ENCODE assay signal across 22 cellular contexts in genomic region chr12:118984206-118984943, GRCh38. TPM values are rescaled to one million over a fixed set of nuclear protein-coding genes. Genes with fewer than 3 reads are reported as not detected.
DNase-seq lines count a peak whose midpoint lies in the region; TF ChIP-seq lines count a peak whose summit lies in the region.
"Had no signal": no experiment of that assay in that cellular context is flagged by ENCODE, and none has a peak within 500 bp of the region (broad histone marks: within the 10 kb centered on the region; RNA-seq: fewer than 3 reads in every experiment).

No MANE protein-coding gene starts in this region.

- H2BK5ac ChIP-seq in H9 (ENCODE audit: insufficient read length, low read length), result no peak overlapping the region

- H3K36me3 ChIP-seq in suprapubic skin, result no peaks in the 10 kb centered on the region
- H3K36me3 ChIP-seq: neural progenitor cell, transverse colon had no signal

- H2BK120ac ChIP-seq in H9 (ENCODE audit: low read depth, low read length, poor library complexity, severe bottlenecking), result no peak overlapping the region

- H3K27ac Mint-ChIP-seq in H9, result no peak overlapping the region
- H3K27ac Mint-ChIP-seq in glutamatergic neuron (ENCODE audit: unreplicated experiment), result peak overlapping the region; percentile 98
- H3K27ac Mint-ChIP-seq: activated naive CD4-positive, alpha-beta T cell treated with anti-CD3 and anti-CD28 coated beads, Interleukin-2, amount 50 U/mL, for 72 hours; activated T-helper 2 cell treated with anti-CD3 and anti-CD28 coated beads, Interferon-gamma antibody, Interleukin-2, Interleukin-4, amounts not matched to agents 10 μg/mL and 5 μg/mL and 100 μg/mL, durations not matched to agents 14 hours and 24 hours and 36 hours; CD4-positive, alpha-beta T cell; dendritic cell treated with granulocyte-macrophage colony-stimulating factor and Interleukin-4, amounts not matched to agents 40 ng/mL and 50 ng/mL, for 4 days; neural progenitor cell; stimulated activated naive CD8-positive, alpha-beta T cell treated with anti-CD3 and anti-CD28 coated beads, Interleukin-15, Interleukin-2, amounts not matched to agents 100 ng/mL and 50 ng/mL, for 24 hours had no signal

- no peak overlapping the region for H2BK15ac ChIP-seq in H9 (ENCODE audit: low read depth, low read length)

- no peaks in the 10 kb centered on the region for H3K79me1 ChIP-seq in H9 (ENCODE audit: insufficient read depth, low read depth, low read length, poor library complexity, severe bottlenecking)

- H3K79me2 ChIP-seq in H9 (ENCODE audit: insufficient read depth, low read length), result no peaks in the 10 kb centered on the region

- H3K4me1 Mint-ChIP-seq in H9, result peaks cover 14 to 33% of the 10 kb centered on the region in 2 experiments
- peaks cover 36% of the 10 kb centered on the region for H3K4me1 Mint-ChIP-seq in glutamatergic neuron (ENCODE audit: low read depth, unreplicated experiment)

- TF ChIP-seq EP300 in suprapubic skin (IDR thresholded peaks at IDR 0.05), result no peak

- no peak overlapping the region for H3K4me2 ChIP-seq in H9 (ENCODE audit: insufficient read depth, insufficient read length, low read length)
- H3K4me2 ChIP-seq: neural progenitor cell had no signal

- no peaks in the 10 kb centered on the region for H3K9me3 ChIP-seq in H9 (ENCODE audit: control insufficient read depth, low read depth, low read length)
- no peaks in the 10 kb centered on the region for H3K9me3 ChIP-seq in suprapubic skin
- H3K9me3 ChIP-seq: transverse colon had no signal

- H2BK12ac ChIP-seq in H9 (ENCODE audit: insufficient read length, low read depth, low read length), result no peak overlapping the region

- H3K4me1 ChIP-seq in H9 (ENCODE audit: insufficient read depth, low read length), result no peaks in the 10 kb centered on the region
- H3K4me1 ChIP-seq in suprapubic skin, result peaks cover 11% of the 10 kb centered on the region

- TF ChIP-seq CTCF in H9 (conservative IDR thresholded peaks at IDR 0.05) (no peak), glutamatergic neuron (IDR thresholded peaks at IDR 0.05; ENCODE audit: partially characterized antibody, unreplicated experiment) (no peak), suprapubic skin (IDR thresholded peaks at IDR 0.05) (no peak)

- DNase-seq in H9, result peak; percentile 13
- peak; percentile 51 for DNase-seq in NCI-H2029 treated with DMSO at 0.1 percent for 48 hours (lab: John Stamatoyannopoulos, UW)
- DNase-seq in NCI-H69 (lab: John Stamatoyannopoulos, UW), result peak; percentile 66
- no peak for DNase-seq in glutamatergic neuron
- no peak for DNase-seq in putamen (ENCODE audit: low spot score)
- no peak for DNase-seq in suprapubic skin (ENCODE audit: low spot score in 2 of 2)
- DNase-seq in C1 segment of cervical spinal cord (lab: John Stamatoyannopoulos, UW), result no peak
- DNase-seq: activated CD4-positive, alpha-beta T cell treated with anti-CD3 and anti-CD28 coated beads, Interleukin-2, amount 50 U/mL, for 4 hours; activated CD4-positive, CD25-positive, alpha-beta regulatory T cell; aorta; CD4-positive, alpha-beta T cell; GM23248; NCI-H1417 treated with DMSO at 0.1 percent for 48 hours; transverse colon had no signal

- TF ChIP-seq POLR2A in suprapubic skin (IDR thresholded peaks at IDR 0.05), result no peak

- H3K23me2 ChIP-seq in H9 (ENCODE audit: insufficient read length, low read depth, low read length, poor library complexity, severe bottlenecking), result peaks cover 14% of the 10 kb centered on the region

- H2AK5ac ChIP-seq in H9 (ENCODE audit: insufficient read length, low read length), result no peak overlapping the region

- H3K27ac ChIP-seq in H9 (ENCODE audit: insufficient read length, low read depth, low read length) (no peak overlapping the region), suprapubic skin (no peak overlapping the region)
- H3K27ac ChIP-seq: GM23248, neural progenitor cell, transverse colon had no signal

- H3K27me3 Mint-ChIP-seq in H9 (ENCODE audit: low read depth) (peaks cover 63% of the 10 kb centered on the region), glutamatergic neuron (ENCODE audit: unreplicated experiment) (peaks cover 17% of the 10 kb centered on the region)

- H2BK20ac ChIP-seq in H9 (ENCODE audit: low read depth, low read length, poor library complexity, severe bottlenecking), result no peak overlapping the region

- H3K14ac ChIP-seq in H9 (ENCODE audit: insufficient read depth, low read length), result no peak overlapping the region

- H4K20me1 ChIP-seq in H9 (ENCODE audit: control insufficient read depth, insufficient read depth, insufficient read length), result no peaks in the 10 kb centered on the region

- H3K9me3 Mint-ChIP-seq in H9 (no peaks in the 10 kb centered on the region), glutamatergic neuron (ENCODE audit: unreplicated experiment) (peaks cover 18% of the 10 kb centered on the region)
- H3K9me3 Mint-ChIP-seq: activated T-helper 2 cell treated with anti-CD3 and anti-CD28 coated beads, Interferon-gamma antibody, Interleukin-2, Interleukin-4, amounts not matched to agents 10 μg/mL and 5 μg/mL and 100 μg/mL, durations not matched to agents 14 hours and 24 hours and 36 hours; CD4-positive, alpha-beta T cell; dendritic cell treated with granulocyte-macrophage colony-stimulating factor and Interleukin-4, amounts not matched to agents 40 ng/mL and 50 ng/mL, for 4 days; neural progenitor cell; stimulated activated naive CD8-positive, alpha-beta T cell treated with anti-CD3 and anti-CD28 coated beads, Interleukin-15, Interleukin-2, amounts not matched to agents 100 ng/mL and 50 ng/mL, for 24 hours had no signal

- H2AFZ ChIP-seq in H9 (ENCODE audit: low read length), result no peak overlapping the region
- H2AFZ ChIP-seq: GM23248, neural progenitor cell had no signal

- H3K4ac ChIP-seq in H9 (ENCODE audit: low read depth, low read length), result no peak overlapping the region

- H4K91ac ChIP-seq in H9 (ENCODE audit: insufficient read length, low read depth, low read length), result no peak overlapping the region

- H3K4me3 ChIP-seq in suprapubic skin, result no peak overlapping the region
- H3K4me3 ChIP-seq: GM23248, neural progenitor cell, transverse colon had no signal

- H3K4me3 Mint-ChIP-seq in H9, result no peak overlapping the region; a peak in 1 of 5 replicates
- H3K4me3 Mint-ChIP-seq in glutamatergic neuron (ENCODE audit: unreplicated experiment), result peak overlapping the region; percentile 91
- H3K4me3 Mint-ChIP-seq: CD4-positive, alpha-beta T cell; dendritic cell treated with granulocyte-macrophage colony-stimulating factor and Interleukin-4, amounts not matched to agents 40 ng/mL and 50 ng/mL, for 4 days; stimulated activated naive CD8-positive, alpha-beta T cell treated with anti-CD3 and anti-CD28 coated beads, Interleukin-15, Interleukin-2, amounts not matched to agents 100 ng/mL and 50 ng/mL, for 24 hours had no signal

- H3K36me3 Mint-ChIP-seq in H9 (ENCODE audit: insufficient read depth in 1 of 3, low read depth in 3 of 3) (no peaks in the 10 kb centered on the region), glutamatergic neuron (ENCODE audit: unreplicated experiment) (peaks cover 9% of the 10 kb centered on the region)
- H3K36me3 Mint-ChIP-seq: neural progenitor cell had no signal

- H3K9ac ChIP-seq in H9 (ENCODE audit: extremely low read depth, insufficient read length, low read length), result no peak overlapping the region
- H3K9ac ChIP-seq: GM23248, neural progenitor cell had no signal

- no peak overlapping the region for H4K5ac ChIP-seq in H9 (ENCODE audit: insufficient read length, low read depth, low read length)

- no CpG with 5 or more reads among the region's 2 CpGs for WGBS in H9 (ENCODE audit: extremely low coverage, insufficient read length, low lambda C conversion rate)
- 74% methylated on average over 2 of the region's 2 CpGs for WGBS in suprapubic skin

- H3K56ac ChIP-seq in H9 (ENCODE audit: insufficient read length, low read depth, low read length), result no peak overlapping the region

- no peak overlapping the region for H3K18ac ChIP-seq in H9 (ENCODE audit: insufficient read length, low read depth, low read length)

- H4K8ac ChIP-seq in H9 (replicated peaks; ENCODE audit: insufficient read length, low read depth, low read length), result no peak overlapping the region

- H3K27me3 ChIP-seq in H9 (ENCODE audit: insufficient read depth, low read length), result peaks cover 10% of the 10 kb centered on the region; the same call in 1 of the 2 replicates
- H3K27me3 ChIP-seq in suprapubic skin, result peaks cover 61% of the 10 kb centered on the region

- no peak overlapping the region for H3T11ph ChIP-seq in H9 (ENCODE audit: low read length)

- no peak overlapping the region for H3K23ac ChIP-seq in H9 (ENCODE audit: insufficient read length, low read depth, low read length)

RNA-seq across cellular contexts. Expression of gene SRRM4, which starts 3.0 kb away (rescaled TPM):
- total RNA-seq in H9 (2021) (1.1 and 1.4 TPM in 2 replicates), glutamatergic neuron (ENCODE audit: unreplicated experiment) (183 TPM), suprapubic skin (not detected)
- total RNA-seq: activated naive CD4-positive, alpha-beta T cell treated with anti-CD3 and anti-CD28 coated beads, Interleukin-2, amount 50 U/mL, for 72 hours; activated T-helper 2 cell treated with anti-CD3 and anti-CD28 coated beads, Interferon-gamma antibody, Interleukin-2, Interleukin-4, amounts not matched to agents 10 μg/mL and 5 μg/mL and 100 μg/mL, durations not matched to agents 14 hours and 24 hours and 36 hours; CD4-positive, alpha-beta T cell; endothelial cell of umbilical vein; GM23248; lung microvascular endothelial cell; NCI-H460 had no signal

Comparison
In these comparisons a context has a peak if more than half of its experiments do, and no peak if none do; other contexts are left out.
1. DNase-seq: peak in H9 (single experiment), NCI-H2029 treated with DMSO at 0.1 percent for 48 hours (single experiment) and NCI-H69 (single experiment); none in glutamatergic neuron (single experiment), putamen (single experiment), suprapubic skin (0 of 2) and C1 segment of cervical spinal cord (0 of 14).
2. RNA of gene SRRM4, which starts 3.0 kb away (total RNA-seq): 183 TPM in glutamatergic neuron (single experiment); 1.1 to 1.4 TPM in H9 and not detected in suprapubic skin; every median in the first group is over 10 times any median in the second.